ENCODE assay signal across 6 cellular contexts in genomic region chr2:96064047-96064675, GRCh38. TPM values are rescaled to one million over a fixed set of nuclear protein-coding genes. Genes with fewer than 3 reads are reported as not detected.
DNase-seq lines count a peak whose midpoint lies in the region; TF ChIP-seq lines count a peak whose summit lies in the region.
"Not testable (repeated sequence)": the region's sequence is repeated elsewhere in the genome, so short reads cannot be mapped to it uniquely, and the experiment has no call there.
"Had no signal": no experiment of that assay in that cellular context is flagged by ENCODE, and none has a peak within 500 bp of the region (broad histone marks: within the 10 kb centered on the region; RNA-seq: fewer than 3 reads in every experiment).

No MANE protein-coding gene starts in this region.

- H3K36me3 ChIP-seq in HEK293 (ENCODE audit: control insufficient read depth in 2 of 2, insufficient read depth in 1 of 2, low read length in 2 of 2), result not testable (repeated sequence)

- not testable (repeated sequence) for H3K27ac ChIP-seq in HEK293 (ENCODE audit: extremely low read depth, low read depth, low read length); coronary artery
- H3K27ac ChIP-seq in angular gyrus (ENCODE audit: low read depth, low read length), result peak overlapping the region; percentile 66
- H3K27ac ChIP-seq in layer of hippocampus (ENCODE audit: low read depth, low read length), result peak overlapping the region; percentile 49

- CTCF ChIA-PET in HEK293 (lab: Yijun Ruan, JAX), result interaction anchor here (0.6 kb wide), 2 partner anchors 54 to 445 kb away, joined by 3 to 4 read pairs; no protein-coding TSS in a partner anchor

- 0 out of 2 replicates have a peak, but pooled peaks have one; percentile 7 for TF ChIP-seq CTCF in HEK293 (tag by site-specific recombination; IDR thresholded peaks at IDR 0.05)
- not testable (repeated sequence) for TF ChIP-seq CTCF in coronary artery (IDR thresholded peaks at IDR 0.05)

- DNase-seq in coronary artery (ENCODE audit: low spot score), result peak; percentile 36
- DNase-seq in posterior vena cava (ENCODE audit: low spot score), result peak; percentile 10

- H3K9me3 ChIP-seq in HEK293 (ENCODE audit: control insufficient read depth, insufficient read depth, low read depth, low read length), result not testable (repeated sequence)

- intact Hi-C loops in posterior vena cava (cut with DNase I), result not testable (repeated sequence)

- H3K4me1 ChIP-seq in HEK293 (ENCODE audit: control insufficient read depth, insufficient read depth, low read length), result not testable (repeated sequence)

- H3K4me3 ChIP-seq in HEK293 (ENCODE audit: low read depth, low read length); coronary artery: not testable (repeated sequence)

- H3K27me3 ChIP-seq in layer of hippocampus (ENCODE audit: control insufficient read depth, insufficient read depth, low read length), result not testable (repeated sequence)

- POLR2A ChIA-PET in HEK293 (lab: Yijun Ruan, JAX), result not testable (repeated sequence)

RNA-seq across cellular contexts. Expression of gene GPAT2, which starts 29.4 kb away (rescaled TPM):
- total RNA-seq in posterior vena cava, result 1 to 10 TPM; 6.0 to 10.0 TPM
- total RNA-seq: A172 had no signal

RNA-seq across cellular contexts. Expression of gene ADRA2B, which starts 52.2 kb away (rescaled TPM):
- total RNA-seq in posterior vena cava, result 1 to 10 TPM; 4.1 to 7.1 TPM
- total RNA-seq: A172 had no signal
